ENCODE assay signal across 24 cellular contexts in genomic region chr9:90580576-90580975, GRCh38.
DNase-seq lines count a peak whose midpoint lies in the region; FAIRE-seq and TF ChIP-seq lines count a peak whose summit lies in the region.
"Had no signal": no experiment of that assay in that cellular context is flagged by ENCODE, and none has a peak within 500 bp of the region (broad histone marks: within the 10 kb centered on the region; RNA-seq: fewer than 3 reads in every experiment).

No MANE protein-coding gene starts in this region.

- H4K8ac ChIP-seq in H1 (ENCODE audit: extremely low read depth, insufficient read depth, low read length): no peak overlapping the region

- CTCF ChIA-PET in H1 (lab: Charles Lee; ENCODE audit: partially characterized antibody): no interaction called here

- no peak for TF ChIP-seq POLR2A in H1 (IDR thresholded peaks at IDR 0.05; ENCODE audit: control extremely low read depth in 1 of 2, low read depth in 2 of 2, low read length in 2 of 2)

- H3K23me2 ChIP-seq in H1 (ENCODE audit: low read depth, low read length): no peaks in the 10 kb centered on the region

- H3K36me3 Mint-ChIP-seq in type B pancreatic cell (no peaks in the 10 kb centered on the region), glutamatergic neuron (ENCODE audit: unreplicated experiment) (no peaks in the 10 kb centered on the region)
- H3K36me3 Mint-ChIP-seq: CD4-positive, CD25-positive, alpha-beta regulatory T cell; CD8-positive, alpha-beta memory T cell had no signal

- H2BK15ac ChIP-seq in H1 (ENCODE audit: low read length): no peak overlapping the region

- H3K56ac ChIP-seq in H1 (replicated peaks; ENCODE audit: insufficient read length, low read depth, low read length): no peak overlapping the region

- H3K79me2 ChIP-seq in MM.1S (ENCODE audit: low read length) (no peaks in the 10 kb centered on the region), H1 (ENCODE audit: control insufficient read depth in 1 of 2, insufficient read depth in 2 of 2, low read length in 2 of 2) (no peaks in the 10 kb centered on the region)

- no peak overlapping the region for H2AK5ac ChIP-seq in H1 (ENCODE audit: low read depth, low read length)

- no peak overlapping the region for H4K91ac ChIP-seq in H1 (replicated peaks; ENCODE audit: insufficient read length, low read length)

- no peak overlapping the region for H3K18ac ChIP-seq in H1 (ENCODE audit: extremely low read depth, low read length)

- no peak overlapping the region for H4K5ac ChIP-seq in H1 (ENCODE audit: insufficient read length, low read depth, low read length)

- POLR2A ChIA-PET in H1 (lab: Charles Lee; ENCODE audit: partially characterized antibody): no interaction called here

- no peak overlapping the region for H3K4ac ChIP-seq in H1 (replicated peaks; ENCODE audit: insufficient read length, low read depth, low read length)

- H3K4me1 Mint-ChIP-seq in type B pancreatic cell (ENCODE audit: unreplicated experiment) (peaks cover 11% of the 10 kb centered on the region), glutamatergic neuron (ENCODE audit: low read depth, unreplicated experiment) (peaks cover 5% of the 10 kb centered on the region)
- H3K4me1 Mint-ChIP-seq: CD4-positive, CD25-positive, alpha-beta regulatory T cell; CD8-positive, alpha-beta memory T cell had no signal

- H3K27ac ChIP-seq in MM.1S (ENCODE audit: low read length) (no peak overlapping the region), H1 (ENCODE audit: low read depth, low read length) (no peak overlapping the region)
- H3K27ac ChIP-seq: GM23248 had no signal

- TF ChIP-seq EP300 in H1 (IDR thresholded peaks at IDR 0.05; ENCODE audit: borderline replicate concordance in 1 of 2, low read depth in 2 of 2, low read length in 2 of 2): no peak

- H3F3A ChIP-seq in MM.1S (ENCODE audit: insufficient read depth, low read length): no peaks in the 10 kb centered on the region

- no peaks in the 10 kb centered on the region for H3K9me3 Mint-ChIP-seq in type B pancreatic cell
- H3K9me3 Mint-ChIP-seq in glutamatergic neuron (ENCODE audit: unreplicated experiment): peaks cover 1% of the 10 kb centered on the region
- H3K9me3 Mint-ChIP-seq: CD4-positive, CD25-positive, alpha-beta regulatory T cell had no signal

- no peak overlapping the region for H2BK5ac ChIP-seq in H1 (ENCODE audit: low read depth, low read length)

- no peak overlapping the region for H3K23ac ChIP-seq in H1 (ENCODE audit: insufficient read length)

- no peak overlapping the region for H3K4me2 ChIP-seq in MM.1S (ENCODE audit: low read depth, low read length)
- H3K4me2 ChIP-seq in H1 (ENCODE audit: insufficient read depth in 1 of 2, low read depth in 2 of 2, low read length in 2 of 2): no peak overlapping the region

- no peak overlapping the region for H2BK12ac ChIP-seq in H1 (ENCODE audit: low read depth, low read length)

- DNase-seq in MM.1S: no peak
- no peak for DNase-seq in H1 (ENCODE audit: low read depth in 1 of 2, low spot score in 2 of 2)
- peak; percentile 2 for DNase-seq in kidney tubule cell (ENCODE audit: low spot score)
- no peak for DNase-seq in type B pancreatic cell (ENCODE audit: extremely low spot score, unreplicated experiment)
- no peak for DNase-seq in SHP77 (lab: John Stamatoyannopoulos, UW)
- DNase-seq in RCC 7860 (ENCODE audit: low spot score): no peak
- no peak for DNase-seq in NCI-H82 (lab: John Stamatoyannopoulos, UW)
- no peak for DNase-seq in glutamatergic neuron
- DNase-seq: ACHN; BE2C; C1 segment of cervical spinal cord; CD4-positive, CD25-positive, alpha-beta regulatory T cell; CD8-positive, alpha-beta memory T cell; COR-L47; DMS 273 treated with DMSO at 0.1 percent for 48 hours; DMS53; GM23248; H7; IMR-90 had no signal

- no peak for FAIRE-seq in H1 (lab: Jason Lieb, UNC)
- FAIRE-seq in RCC 7860 (lab: Jason Lieb, UNC): no peak
- FAIRE-seq: A204.1, G401.6, GM12891, GM19239, HTR-8/SVneo had no signal

- no peaks in the 10 kb centered on the region for H3K79me1 ChIP-seq in H1 (ENCODE audit: low read depth, low read length)

- no peaks in the 10 kb centered on the region for H3K9me3 ChIP-seq in MM.1S (replicated peaks; ENCODE audit: insufficient read depth, low read length)
- H3K9me3 ChIP-seq in H1 (ENCODE audit: insufficient read depth in 2 of 2, low read depth in 1 of 2, low read length in 1 of 2): no peaks in the 10 kb centered on the region
- H3K9me3 ChIP-seq: BE2C had no signal

- no peak overlapping the region for H3K9ac ChIP-seq in MM.1S (ENCODE audit: low read length)
- no peak overlapping the region for H3K9ac ChIP-seq in H1 (replicated peaks in 1 of 4; ENCODE audit: extremely low read depth in 1 of 4, low read depth in 3 of 4, low read length in 3 of 4)
- H3K9ac ChIP-seq: GM23248 had no signal

- H3K27me3 Mint-ChIP-seq in type B pancreatic cell: no peaks in the 10 kb centered on the region
- peaks cover 1% of the 10 kb centered on the region for H3K27me3 Mint-ChIP-seq in glutamatergic neuron (ENCODE audit: unreplicated experiment)

- H3K4me1 ChIP-seq in MM.1S (ENCODE audit: low read length) (peaks cover 9% of the 10 kb centered on the region), H1 (replicated peaks in 1 of 4; ENCODE audit: control insufficient read depth in 3 of 4, insufficient read depth in 4 of 4, low read length in 3 of 4) (no peaks in the 10 kb centered on the region; a peak in 3 of 7 replicates)

- WGBS in H1 (ENCODE audit: extremely low coverage in 1 of 2, insufficient coverage in 1 of 2, insufficient read length in 1 of 2, insufficient replicate concordance in 2 of 2, low coverage in 1 of 2, low lambda C conversion rate in 2 of 2, missing lambda C conversion rate in 1 of 2), 2 experiments: 79% methylated on average over 2 of the region's 2 CpGs; no CpG with 5 or more reads in 1 of the 2 experiments

- H3K14ac ChIP-seq in H1 (ENCODE audit: insufficient read length): no peak overlapping the region

- H3K27me3 ChIP-seq in MM.1S (replicated peaks; ENCODE audit: insufficient read depth, low read length) (no peaks in the 10 kb centered on the region), H1 (replicated peaks in 1 of 4; ENCODE audit: control insufficient read depth in 3 of 4, extremely low read depth in 1 of 4, insufficient read depth in 3 of 4, low read length in 3 of 4) (no peaks in the 10 kb centered on the region)
- H3K27me3 ChIP-seq: BE2C had no signal

- no peak for TF ChIP-seq RAD21 in H1 (IDR thresholded peaks at IDR 0.05 in 1 of 2, conservative IDR thresholded peaks at IDR 0.05 in 1 of 2; ENCODE audit: low read depth in 2 of 2, low read length in 2 of 2)

- H3K36me3 ChIP-seq in MM.1S (replicated peaks; ENCODE audit: insufficient read depth, low read length) (no peaks in the 10 kb centered on the region), H1 (ENCODE audit: control insufficient read depth in 2 of 4, insufficient read depth in 4 of 4, low read length in 3 of 4) (no peaks in the 10 kb centered on the region)
- H3K36me3 ChIP-seq: BE2C had no signal

- H3K27ac Mint-ChIP-seq in type B pancreatic cell: peak overlapping the region; percentile 23
- no peak overlapping the region for H3K27ac Mint-ChIP-seq in glutamatergic neuron (ENCODE audit: unreplicated experiment)
- H3K27ac Mint-ChIP-seq: CD4-positive, CD25-positive, alpha-beta regulatory T cell; CD8-positive, alpha-beta memory T cell had no signal

- TF ChIP-seq CTCF in MM.1S (IDR thresholded peaks at IDR 0.05; ENCODE audit: low read length) (no peak), H1 (IDR thresholded peaks at IDR 0.05; ENCODE audit: control extremely low read depth in 1 of 3, insufficient read depth in 1 of 3, low read depth in 1 of 3, low read length in 3 of 3) (no peak), type B pancreatic cell (conservative IDR thresholded peaks at IDR 0.05) (no peak), glutamatergic neuron (IDR thresholded peaks at IDR 0.05; ENCODE audit: partially characterized antibody, unreplicated experiment) (no peak)

- no peak overlapping the region for H3K4me3 ChIP-seq in MM.1S (ENCODE audit: low read length)
- H3K4me3 ChIP-seq in H1 (ENCODE audit: extremely low read depth in 1 of 4, insufficient read depth in 2 of 4, low read depth in 3 of 4, low read length in 4 of 4): no peak overlapping the region
- H3K4me3 ChIP-seq: GM23248 had no signal

- no peak overlapping the region for H2BK120ac ChIP-seq in H1 (replicated peaks; ENCODE audit: low read depth, low read length)

- no peak overlapping the region for H2BK20ac ChIP-seq in H1 (ENCODE audit: low read length)

- H4K20me1 ChIP-seq in MM.1S (ENCODE audit: insufficient read depth, low read length): no peaks in the 10 kb centered on the region
- H4K20me1 ChIP-seq in H1 (replicated peaks in 1 of 2; ENCODE audit: control insufficient read depth in 1 of 2, insufficient read depth in 2 of 2, low read length in 2 of 2): no peaks in the 10 kb centered on the region

- H2AFZ ChIP-seq in MM.1S (ENCODE audit: low read length) (peak overlapping the region; percentile 11; the same call in 1 of the 2 replicates), H1 (ENCODE audit: low read length) (no peak overlapping the region; the same call in 1 of the 2 replicates)
- H2AFZ ChIP-seq: GM23248 had no signal

- no peaks in the 10 kb centered on the region for H3K9me2 ChIP-seq in MM.1S (replicated peaks; ENCODE audit: insufficient read depth, low read length)

- H3K4me3 Mint-ChIP-seq in type B pancreatic cell (no peak overlapping the region), glutamatergic neuron (ENCODE audit: unreplicated experiment) (no peak overlapping the region)
- H3K4me3 Mint-ChIP-seq: CD4-positive, CD25-positive, alpha-beta regulatory T cell; CD8-positive, alpha-beta memory T cell had no signal

TF ChIP-seq in H1, 55 proteins besides CTCF, POLR2A, EP300 and RAD21:
- TF ChIP-seq CEBPB (IDR thresholded peaks at IDR 0.05; ENCODE audit: low read depth, low read length) (no peak), FOSL1 (IDR thresholded peaks at IDR 0.05; ENCODE audit: insufficient read depth, low read depth, low read length) (no peak), BACH1 (IDR thresholded peaks at IDR 0.05; ENCODE audit: low read length) (no peak), TEAD4 (IDR thresholded peaks at IDR 0.05; ENCODE audit: low read depth, low read length) (no peak), SUZ12 (IDR thresholded peaks at IDR 0.05; ENCODE audit: low read length) (no peak), SIRT6 (IDR thresholded peaks at IDR 0.05; ENCODE audit: low read length) (no peak), CBX5 (IDR thresholded peaks at IDR 0.05; ENCODE audit: low read depth, low read length) (no peak), KDM1A (IDR thresholded peaks at IDR 0.05; ENCODE audit: borderline replicate concordance, low read length) (no peak)
- TF ChIP-seq, protein P1, sequence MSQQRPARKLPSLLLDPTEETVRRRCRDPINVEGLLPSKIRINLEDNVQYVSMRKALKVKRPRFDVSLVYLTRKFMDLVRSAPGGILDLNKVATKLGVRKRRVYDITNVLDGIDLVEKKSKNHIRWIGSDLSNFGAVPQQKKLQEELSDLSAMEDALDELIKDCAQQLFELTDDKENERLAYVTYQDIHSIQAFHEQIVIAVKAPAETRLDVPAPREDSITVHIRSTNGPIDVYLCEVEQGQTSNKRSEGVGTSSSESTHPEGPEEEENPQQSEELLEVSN (IDR thresholded peaks at IDR 0.05): peak; percentile 51; the same call in 1 of the 2 replicates
